34 cellular contexts compared by ENCODE assay signal in the genomic region with DNA sequence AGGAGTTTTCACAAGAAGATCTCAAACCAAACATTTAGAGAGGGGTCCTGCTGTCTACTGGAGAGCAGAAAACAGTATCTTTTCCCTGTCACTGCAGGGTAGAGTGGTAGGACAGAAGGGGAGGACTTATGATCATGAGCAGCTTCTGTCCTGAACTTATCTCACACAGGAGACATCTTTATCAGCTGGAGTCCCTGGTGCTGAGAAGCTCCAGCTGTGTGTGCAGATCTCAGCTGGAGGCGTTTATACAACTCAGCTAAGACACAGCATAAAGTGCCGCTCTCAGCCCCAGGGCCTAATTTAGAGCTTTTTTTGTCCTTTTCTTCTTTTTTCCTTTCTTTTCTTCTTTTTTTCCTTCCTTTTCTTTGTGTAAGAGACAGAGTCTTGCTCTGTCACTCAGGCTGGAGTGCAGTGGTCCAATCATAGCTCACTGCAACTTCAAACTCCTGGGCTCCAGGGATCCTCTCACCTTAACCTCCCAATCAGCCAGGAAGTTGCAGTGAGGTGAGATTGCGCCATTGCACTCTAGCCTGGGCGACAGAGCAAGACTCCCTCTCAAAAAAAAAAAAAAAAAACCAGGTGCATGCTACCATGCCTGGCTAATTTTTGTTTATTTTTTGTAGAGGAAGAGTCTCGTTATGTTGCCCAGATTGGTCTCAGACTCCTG. TPM values are rescaled to one million over a fixed set of nuclear protein-coding genes. Genes with fewer than 3 reads are reported as not detected.
DNase-seq lines count a peak whose midpoint lies in the region; ATAC-seq and TF ChIP-seq lines count a peak whose summit lies in the region.
"Had no signal": no experiment of that assay in that cellular context is flagged by ENCODE, and none has a peak within 500 bp of the region (broad histone marks: within the 10 kb centered on the region; RNA-seq: fewer than 3 reads in every experiment).

No MANE protein-coding gene starts in this region.

- CTCF ChIA-PET in activated B cell treated with CpG ODN at 0.5 μM for 24 hours (lab: Charles Lee) = no interaction called here

- H3K27me3 ChIP-seq in mesendoderm (ENCODE audit: insufficient read depth, low read length, poor library complexity) (no peaks in the 10 kb centered on the region), osteoblast (ENCODE audit: insufficient read depth, low read length) (no peaks in the 10 kb centered on the region)
- H3K27me3 ChIP-seq: esophagus muscularis mucosa, pancreas, suprapubic skin had no signal

- H2AK5ac ChIP-seq in mesendoderm (ENCODE audit: low read length) = no peak overlapping the region

- peak overlapping the region; percentile 24 for H2BK120ac ChIP-seq in mesendoderm (ENCODE audit: low read depth, low read length)

- no peaks in the 10 kb centered on the region for H3K9me3 ChIP-seq in osteoblast (ENCODE audit: low read depth, low read length)
- H3K9me3 ChIP-seq: esophagus muscularis mucosa, lower lobe of right lung, mucosa of descending colon, pancreas, suprapubic skin had no signal

- no peaks in the 10 kb centered on the region for H4K20me1 ChIP-seq in osteoblast (ENCODE audit: insufficient read depth, low read length)

- H3K27ac ChIP-seq in mesendoderm (ENCODE audit: low read depth, low read length) (no peak overlapping the region), osteoblast (ENCODE audit: low read depth, low read length) (no peak overlapping the region)
- H3K27ac ChIP-seq: 22Rv1, esophagus muscularis mucosa, lower lobe of right lung, pancreas, skin epidermis, suprapubic skin had no signal

- H3K18ac ChIP-seq in mesendoderm (ENCODE audit: low read length) = no peak overlapping the region

- WGBS in mesendoderm (ENCODE audit: extremely low coverage, insufficient coverage, low lambda C conversion rate) = no CpG with 5 or more reads among the region's 5 CpGs

- H3K4me3 Mint-ChIP-seq in activated B cell treated with CpG ODN at 0.5 μM for 24 hours = no peak overlapping the region
- H3K4me3 Mint-ChIP-seq: activated naive CD8-positive, alpha-beta T cell treated with anti-CD3 and anti-CD28 coated beads, Interleukin-2, amount 50 U/mL, for 24 hours; CD14-positive monocyte; natural killer cell treated with Interleukin-12 subunit alpha and Interleukin-12 subunit beta and Interleukin-15 and Interleukin-18, amount 100 ng/mL, for 72 hours had no signal

- TF ChIP-seq CTCF in activated B cell treated with CpG ODN at 0.5 μM for 24 hours (IDR thresholded peaks at IDR 0.05) = no peak
- TF ChIP-seq CTCF in osteoblast (IDR thresholded peaks at IDR 0.05; ENCODE audit: extremely low read depth, low read depth, low read length) = no peak

- no peak overlapping the region for H3K4me3 ChIP-seq in mesendoderm (ENCODE audit: low read length)
- H3K4me3 ChIP-seq in osteoblast (ENCODE audit: insufficient read depth, low read length) = no peak overlapping the region
- H3K4me3 ChIP-seq: esophagus muscularis mucosa, lower lobe of right lung, mucosa of descending colon, pancreas, skin epidermis, suprapubic skin had no signal

- no peak overlapping the region for H4K8ac ChIP-seq in mesendoderm (ENCODE audit: low read depth, low read length)

- no peaks in the 10 kb centered on the region for H3K79me2 ChIP-seq in mesendoderm (ENCODE audit: control insufficient read depth, insufficient read depth, low read length)
- H3K79me2 ChIP-seq in osteoblast (ENCODE audit: insufficient read depth, low read length) = no peaks in the 10 kb centered on the region

- no peaks in the 10 kb centered on the region for H3K36me3 ChIP-seq in mesendoderm (ENCODE audit: control insufficient read depth, insufficient read depth, low read length)
- H3K36me3 ChIP-seq in osteoblast (ENCODE audit: insufficient read depth, low read length) = no peaks in the 10 kb centered on the region
- H3K36me3 ChIP-seq: pancreas had no signal

- H3K27me3 Mint-ChIP-seq in activated B cell treated with CpG ODN at 0.5 μM for 24 hours = no peaks in the 10 kb centered on the region
- H3K27me3 Mint-ChIP-seq: activated naive CD8-positive, alpha-beta T cell treated with anti-CD3 and anti-CD28 coated beads, Interleukin-2, amount 50 U/mL, for 24 hours; natural killer cell treated with Interleukin-12 subunit alpha and Interleukin-12 subunit beta and Interleukin-15 and Interleukin-18, amount 100 ng/mL, for 72 hours had no signal

- H3K23ac ChIP-seq in mesendoderm (ENCODE audit: low read length) = no peak overlapping the region

- no peaks in the 10 kb centered on the region for H3K9me3 Mint-ChIP-seq in activated B cell treated with CpG ODN at 0.5 μM for 24 hours
- H3K9me3 Mint-ChIP-seq: activated naive CD8-positive, alpha-beta T cell treated with anti-CD3 and anti-CD28 coated beads, Interleukin-2, amount 50 U/mL, for 24 hours; CD14-positive monocyte; natural killer cell treated with Interleukin-12 subunit alpha and Interleukin-12 subunit beta and Interleukin-15 and Interleukin-18, amount 100 ng/mL, for 72 hours had no signal

- peak; percentile 31 for ATAC-seq in activated B cell treated with CpG ODN at 0.5 μM for 24 hours (ENCODE audit: low read depth)
- ATAC-seq: activated naive CD8-positive, alpha-beta T cell treated with anti-CD3 and anti-CD28 coated beads, Interleukin-2, amount 50 U/mL, for 24 hours; lower lobe of right lung; mucosa of descending colon; natural killer cell treated with Interleukin-12 subunit alpha and Interleukin-12 subunit beta and Interleukin-15 and Interleukin-18, amount 100 ng/mL, for 72 hours; pancreas; SK-N-SH treated with all-trans-retinoic acid at 6 μM for 48 hours had no signal

- peak overlapping the region; percentile 22 for H3K56ac ChIP-seq in mesendoderm (ENCODE audit: low read length)

- H3K9ac ChIP-seq in mesendoderm (ENCODE audit: low read length) = no peak overlapping the region

- DNase-seq in DMS53 (lab: John Stamatoyannopoulos, UW) = peak; percentile 12
- DNase-seq in DMS53 treated with DMSO at 0.1 percent for 48 hours (lab: John Stamatoyannopoulos, UW; ENCODE audit: unreplicated experiment) = no peak
- DNase-seq in HUDEP-2 (lab: John Stamatoyannopoulos, UW; ENCODE audit: unreplicated experiment in 76 of 76) = peak in 61 of 76 experiments; percentile 3 to 77 (median 36)
- no peak for DNase-seq in activated B cell treated with CpG ODN at 0.5 μM for 24 hours
- DNase-seq in mesendoderm = peak; percentile 83
- no peak for DNase-seq in osteoblast (ENCODE audit: insufficient read length, low spot score, missing footprints)
- no peak for DNase-seq in inferior parietal cortex (ENCODE audit: extremely low spot score)
- DNase-seq in HT-29 (ENCODE audit: low spot score) = no peak
- DNase-seq: activated CD4-positive, alpha-beta T cell treated with anti-CD3 and anti-CD28 coated beads for 4 hours; activated gamma-delta T cell; activated naive CD8-positive, alpha-beta T cell treated with anti-CD3 and anti-CD28 coated beads, Interleukin-2, amount 50 U/mL, for 24 hours; activated T-cell treated with anti-CD3 and anti-CD28 coated beads, Interleukin-2, amount 50 U/mL, for 1 hour; Calu3; central memory CD4-positive, alpha-beta T cell; dermis blood vessel endothelial cell; foreskin melanocyte; GOT3; lower lobe of right lung; mucosa of descending colon; NCI-H1048; NCI-H1694 treated with DMSO at 0.1 percent for 48 hours; NCI-H2171; NCI-H524 treated with DMSO at 0.1 percent for 48 hours; pancreas; Right ventricle myocardium superior; stimulated activated naive CD4-positive, alpha-beta T cell; T-helper 2 cell had no signal

- POLR2A ChIA-PET in activated B cell treated with CpG ODN at 0.5 μM for 24 hours (lab: Charles Lee) = no interaction called here

- no peak overlapping the region for H2BK15ac ChIP-seq in mesendoderm (replicated peaks; ENCODE audit: low read depth)

- H4K5ac ChIP-seq in mesendoderm (ENCODE audit: low read length) = no peak overlapping the region

- no peak overlapping the region for H2BK5ac ChIP-seq in mesendoderm (ENCODE audit: low read length)

- peaks cover 18% of the 10 kb centered on the region for H3K36me3 Mint-ChIP-seq in activated B cell treated with CpG ODN at 0.5 μM for 24 hours (ENCODE audit: low read depth)
- H3K36me3 Mint-ChIP-seq: natural killer cell treated with Interleukin-12 subunit alpha and Interleukin-12 subunit beta and Interleukin-15 and Interleukin-18, amount 100 ng/mL, for 72 hours had no signal

- no peak overlapping the region for H2AFZ ChIP-seq in osteoblast (ENCODE audit: low read length)

- no peak overlapping the region for H3K4ac ChIP-seq in mesendoderm (ENCODE audit: low read depth, low read length)

- H3K27ac Mint-ChIP-seq in activated B cell treated with CpG ODN at 0.5 μM for 24 hours = peak overlapping the region; percentile 83
- H3K27ac Mint-ChIP-seq: activated naive CD8-positive, alpha-beta T cell treated with anti-CD3 and anti-CD28 coated beads, Interleukin-2, amount 50 U/mL, for 24 hours; natural killer cell treated with Interleukin-12 subunit alpha and Interleukin-12 subunit beta and Interleukin-15 and Interleukin-18, amount 100 ng/mL, for 72 hours had no signal

- peaks cover 12% of the 10 kb centered on the region for H3K4me1 Mint-ChIP-seq in activated B cell treated with CpG ODN at 0.5 μM for 24 hours
- H3K4me1 Mint-ChIP-seq: activated naive CD8-positive, alpha-beta T cell treated with anti-CD3 and anti-CD28 coated beads, Interleukin-2, amount 50 U/mL, for 24 hours had no signal

- intact Hi-C loops in activated B cell treated with CpG ODN at 0.5 μM for 24 hours (cut with micrococcal nuclease) = no loop called here

- H3K4me1 ChIP-seq in mesendoderm (ENCODE audit: control insufficient read depth, low read depth, low read length) (peaks cover 5% of the 10 kb centered on the region), osteoblast (ENCODE audit: insufficient read depth, low read length) (no peaks in the 10 kb centered on the region)
- H3K4me1 ChIP-seq: esophagus muscularis mucosa, lower lobe of right lung, pancreas, suprapubic skin had no signal

- H3K79me1 ChIP-seq in mesendoderm (ENCODE audit: low read length) = no peaks in the 10 kb centered on the region

- H3K4me2 ChIP-seq in mesendoderm (ENCODE audit: low read length) (no peak overlapping the region), osteoblast (ENCODE audit: insufficient read depth, low read length) (no peak overlapping the region)

RNA-seq across cellular contexts. Expression of a gene that starts 31.9 kb away (rescaled TPM):
- total RNA-seq in activated B cell treated with CpG ODN at 0.5 μM for 24 hours (7.9 and 8.1 TPM in 2 replicates), osteoblast (6.5 and 8.7 TPM in 2 replicates)
- polyA plus RNA-seq in mesendoderm (2013, experiment 1 of 2) = 0.95 TPM
- 1.1 TPM for polyA plus RNA-seq in mesendoderm (2013, experiment 2 of 2)
- 3.4 and 3.7 TPM in 2 replicates for total RNA-seq in HT-29 (2014; rRNA removed; shearing (Covaris generic))

Comparison
In these comparisons a context has a peak if more than half of its experiments do, and no peak if none do; other contexts are left out.
1. DNase-seq: peak in DMS53 (single experiment), HUDEP-2 (61 of 76) and mesendoderm (single experiment); none in DMS53 treated with DMSO at 0.1 percent for 48 hours (single experiment), activated B cell treated with CpG ODN at 0.5 μM for 24 hours (single experiment), osteoblast (single experiment), inferior parietal cortex (single experiment) and HT-29 (single experiment).